In genomic region chr19:52660981-52661380, GRCh38 we compare ENCODE assay signal across 25 cellular contexts. TPM values are rescaled to one million over a fixed set of nuclear protein-coding genes. Genes with fewer than 3 reads are reported as not detected.
DNase-seq lines count a peak whose midpoint lies in the region; ATAC-seq and FAIRE-seq lines count a peak whose summit lies in the region.
"Had no signal": no experiment of that assay in that cellular context is flagged by ENCODE, and none has a peak within 500 bp of the region (broad histone marks: within the 10 kb centered on the region; RNA-seq: fewer than 3 reads in every experiment).

No MANE protein-coding gene starts in this region.

- DNase-seq in Daoy (ENCODE audit: low read depth) (peak; percentile 35), NCI-H226 (peak; percentile 68), epithelial cell of prostate (ENCODE audit: low read depth, low spot score) (no peak), trophoblast cell (no peak), urothelium cell line (ENCODE audit: low spot score) (no peak), NCI-H187 treated with DMSO at 0.1 percent for 48 hours (lab: John Stamatoyannopoulos, UW) (no peak)
- DNase-seq: ACHN; activated CD4-positive, alpha-beta T cell treated with anti-CD3 and anti-CD28 coated beads for 4 hours; activated gamma-delta T cell treated with Interleukin-2 at 50 U/mL for 16 hours; activated T-cell treated with anti-CD3 and anti-CD28 coated beads, Interleukin-2, amount 50 U/mL, for 24 hours; Calu3; glutamatergic neuron; KBM-7; kidney glomerular epithelial cell; NCI-H2171 treated with DMSO at 0.1 percent for 48 hours; NCI-H524 treated with DMSO at 0.1 percent for 48 hours; RPMI8226; T-helper 17 cell; upper lobe of right lung had no signal

- peak overlapping the region; percentile 28 for H2BK120ac ChIP-seq in trophoblast cell (ENCODE audit: insufficient read depth, low read length, poor library complexity)

- no peak overlapping the region for H3K4me3 ChIP-seq in trophoblast cell (ENCODE audit: low read depth, low read length)
- H3K4me3 ChIP-seq: BLaER1 treated with 17β-estradiol and CSF1 and Interleukin-3, amounts not matched to agents 10 nM and 100 nM; SK-N-MC; upper lobe of right lung had no signal

- H3K14ac ChIP-seq in trophoblast cell (ENCODE audit: low read length): no peak overlapping the region

- no CpG with 5 or more reads among the region's 3 CpGs for WGBS in trophoblast cell (ENCODE audit: extremely low coverage, insufficient coverage, insufficient read length)

- H2AFZ ChIP-seq in trophoblast cell (ENCODE audit: insufficient read depth, low read length, poor library complexity): no peak overlapping the region

- no peak overlapping the region for H2BK12ac ChIP-seq in trophoblast cell (ENCODE audit: low read length)

- H3K4me2 ChIP-seq in trophoblast cell (ENCODE audit: low read length): no peak overlapping the region

- no peaks in the 10 kb centered on the region for H3K9me3 ChIP-seq in trophoblast cell (ENCODE audit: insufficient read depth, low read depth, low read length)
- H3K9me3 ChIP-seq: neutrophil, upper lobe of right lung had no signal

- no peak overlapping the region for H3K9ac ChIP-seq in trophoblast cell (ENCODE audit: low read length)
- H3K9ac ChIP-seq: BLaER1 treated with 17β-estradiol and CSF1 and Interleukin-3, amounts not matched to agents 10 nM and 100 nM had no signal

- H3K4ac ChIP-seq in trophoblast cell (ENCODE audit: low read depth, low read length): no peak overlapping the region

- H2AK5ac ChIP-seq in trophoblast cell (ENCODE audit: low read length): no peak overlapping the region

- no peak overlapping the region for H4K91ac ChIP-seq in trophoblast cell (ENCODE audit: low read depth, low read length)

- H3K4me1 ChIP-seq in trophoblast cell (ENCODE audit: control insufficient read depth in 1 of 2, insufficient read depth in 2 of 2, low read length in 2 of 2): peaks cover 21 to 31% of the 10 kb centered on the region in 2 experiments
- H3K4me1 ChIP-seq: upper lobe of right lung had no signal

- ATAC-seq in GM21723 (IDR thresholded peaks at IDR 0.05; ENCODE audit: unreplicated experiment) (no peak), GM21528 (IDR thresholded peaks at IDR 0.05; ENCODE audit: low FRiP score, unreplicated experiment) (no peak)
- ATAC-seq: T-helper 17 cell, upper lobe of right lung had no signal

- H3K27ac ChIP-seq in epithelial cell of prostate (peak overlapping the region; percentile 98), trophoblast cell (ENCODE audit: low read depth, low read length) (peak overlapping the region; percentile 32)
- H3K27ac ChIP-seq: BLaER1 treated with 17β-estradiol and CSF1 and Interleukin-3, amounts not matched to agents 10 nM and 100 nM; neutrophil; SK-N-MC; upper lobe of right lung had no signal

- H3K79me1 ChIP-seq in trophoblast cell (ENCODE audit: low read length): peaks cover 10% of the 10 kb centered on the region

- peaks cover 47 to 61% of the 10 kb centered on the region in 2 experiments for H3K36me3 ChIP-seq in trophoblast cell (ENCODE audit: control insufficient read depth in 1 of 2, insufficient read depth in 2 of 2, low read length in 2 of 2)

- no peak overlapping the region for H2BK5ac ChIP-seq in trophoblast cell (ENCODE audit: low read depth, low read length, poor library complexity)

- H3K23ac ChIP-seq in trophoblast cell (ENCODE audit: low read length): no peak overlapping the region

- H3K18ac ChIP-seq in trophoblast cell (ENCODE audit: low read length): peak overlapping the region; percentile 66

- no peaks in the 10 kb centered on the region for H3K27me3 ChIP-seq in trophoblast cell (ENCODE audit: insufficient read depth, low read length)
- H3K27me3 ChIP-seq: BLaER1 treated with 17β-estradiol and CSF1 and Interleukin-3, amounts not matched to agents 10 nM and 100 nM; neutrophil; upper lobe of right lung had no signal

- H4K8ac ChIP-seq in trophoblast cell (ENCODE audit: low read depth, low read length): no peak overlapping the region

- H4K12ac ChIP-seq in trophoblast cell (ENCODE audit: low read depth, low read length): no peak overlapping the region

- FAIRE-seq in urothelium cell line (lab: Jason Lieb, UNC): no peak
- FAIRE-seq: endometrium had no signal

- peaks cover 8% of the 10 kb centered on the region for H3K79me2 ChIP-seq in trophoblast cell (ENCODE audit: control insufficient read depth, insufficient read depth, low read length, poor library complexity)

RNA-seq across cellular contexts. Expression of gene ZNF83, which starts 22.8 kb away (rescaled TPM):
- total RNA-seq in Daoy (2014; rRNA removed; shearing (Covaris generic)): 23.8 and 45.5 TPM in 2 replicates
- 78.7 and 80.9 TPM in 2 replicates for polyA plus RNA-seq in trophoblast cell (2013)

Comparison
In these comparisons a context has a peak if more than half of its experiments do, and no peak if none do; other contexts are left out.
1. DNase-seq: peak in Daoy (single experiment) and NCI-H226 (single experiment); none in epithelial cell of prostate (single experiment), trophoblast cell (0 of 2), urothelium cell line (single experiment) and NCI-H187 treated with DMSO at 0.1 percent for 48 hours (single experiment).